ENCODE assay signal across 24 cellular contexts in the genomic region with DNA sequence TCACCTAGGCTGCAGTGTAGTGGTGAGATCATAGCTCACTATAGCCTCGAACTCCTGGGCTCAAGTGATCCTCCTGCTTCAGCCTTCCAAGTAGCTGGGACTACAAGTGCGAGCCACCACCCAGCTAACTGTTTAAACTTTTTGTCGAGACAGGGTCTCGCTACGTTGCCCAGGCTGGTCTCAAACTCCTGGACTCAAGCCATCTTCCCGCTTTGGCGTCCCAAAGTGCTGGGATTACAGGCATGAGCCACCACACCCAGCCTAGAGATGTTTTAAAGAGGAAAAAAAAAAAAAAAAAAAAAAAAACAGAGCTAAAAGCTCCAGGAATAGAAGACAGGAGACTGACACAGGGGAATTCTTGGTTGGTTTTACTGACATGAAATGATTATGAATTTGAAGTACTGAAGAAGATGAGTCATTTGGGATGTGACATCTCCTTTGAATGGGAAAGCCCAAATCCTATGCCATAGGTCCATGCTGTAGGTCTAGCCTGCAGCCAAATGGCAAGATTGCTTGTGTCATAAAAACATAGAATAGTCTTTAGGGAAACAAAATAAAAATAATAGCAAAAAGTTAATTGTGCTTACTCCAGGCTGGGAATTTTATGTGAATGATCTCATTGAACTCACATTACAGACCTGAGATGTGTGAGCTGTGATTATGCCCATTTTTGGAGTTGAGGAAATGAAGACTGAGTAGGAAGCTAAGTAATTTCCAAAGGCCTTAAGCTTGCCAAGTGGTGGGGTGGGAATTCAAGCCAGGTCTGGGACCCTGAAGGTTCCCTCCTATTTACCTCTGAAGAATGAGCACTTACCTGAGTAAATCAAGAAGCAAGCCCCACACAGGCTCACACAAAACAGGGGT. TPM values are rescaled to one million over a fixed set of nuclear protein-coding genes. Genes with fewer than 3 reads are reported as not detected.
A peak's percentile ranks its signal among the peaks of the same experiment; 100 is the strongest.
DNase-seq lines count a peak whose midpoint lies in the region; ATAC-seq and TF ChIP-seq lines count a peak whose summit lies in the region.
"Had no signal": no experiment of that assay in that cellular context is flagged by ENCODE, and none has a peak within 500 bp of the region (broad histone marks: within the 10 kb centered on the region; RNA-seq: fewer than 3 reads in every experiment).

No MANE protein-coding gene starts in this region.

- H3K27ac ChIP-seq in SJSA1 (peak overlapping the region; percentile 40; the same call in 1 of the 2 replicates), subcutaneous abdominal adipose tissue (ENCODE audit: low read depth, low read length) (peak overlapping the region; percentile 56)
- H3K27ac ChIP-seq: adrenal gland, GM23248, suprapubic skin had no signal

- H3K36me3 ChIP-seq in SJSA1 (no peaks in the 10 kb centered on the region), subcutaneous abdominal adipose tissue (ENCODE audit: control insufficient read depth in 5 of 5, insufficient read depth in 5 of 5, low read length in 5 of 5) (no peaks in the 10 kb centered on the region)
- H3K36me3 ChIP-seq: adrenal gland, suprapubic skin had no signal

- DNase-seq in HEK293T (ENCODE audit: extremely low spot score) (no peak), SJSA1 (ENCODE audit: low read depth in 1 of 2, low spot score in 2 of 2) (peak; percentile 47 to 69), SIG-M5 (lab: John Stamatoyannopoulos, UW) (no peak), NCI-H345 (lab: John Stamatoyannopoulos, UW) (no peak)
- DNase-seq: activated CD4-positive, alpha-beta T cell treated with anti-CD3 and anti-CD28 coated beads, Interleukin-2, amount 50 U/mL, for 4 hours; activated naive CD4-positive, alpha-beta T cell treated with anti-CD3 and anti-CD28 coated beads for 36 hours; adrenal gland; C1 segment of cervical spinal cord; DMS79; effector CD4-positive, alpha-beta T cell; erythroblast; GM23248; KG1; NCI-H1417 treated with DMSO at 0.1 percent for 48 hours; NCI-H446 treated with DMSO at 0.1 percent for 48 hours; posterior cingulate gyrus; SHP77; stimulated activated CD4-positive, alpha-beta T cell treated with anti-CD3 and anti-CD28 coated beads, Interleukin-4, amount 100 ng/mL, for 4 hours; stimulated activated naive B cell treated with anti-CD40 and anti-IgM and Interleukin-4, amounts not matched to agents 10 μg/mL and 1 μg/mL and 100 μg/mL, for 72 hours; SW 1271 had no signal

- POLR2A ChIA-PET in HEK293T (lab: Yijun Ruan, JAX) = no interaction called here

- H3K4me3 ChIP-seq in SJSA1 (no peak overlapping the region), subcutaneous abdominal adipose tissue (ENCODE audit: low read depth in 1 of 5, low read length in 5 of 5) (no peak overlapping the region)
- H3K4me3 ChIP-seq: adrenal gland, GM23248, suprapubic skin had no signal

- H3K9ac ChIP-seq in subcutaneous abdominal adipose tissue (ENCODE audit: low read length in 5 of 5) = no peak overlapping the region
- H3K9ac ChIP-seq: GM23248 had no signal

- no peaks in the 10 kb centered on the region for H3K9me3 ChIP-seq in SJSA1 (replicated peaks)
- H3K9me3 ChIP-seq in subcutaneous abdominal adipose tissue (ENCODE audit: control insufficient read depth in 5 of 5, low read length in 5 of 5) = no peaks in the 10 kb centered on the region
- H3K9me3 ChIP-seq: adrenal gland, suprapubic skin had no signal

- no peaks in the 10 kb centered on the region for H3K27me3 ChIP-seq in SJSA1 (replicated peaks)
- H3K27me3 ChIP-seq in subcutaneous abdominal adipose tissue (ENCODE audit: control insufficient read depth in 5 of 5, insufficient read depth in 4 of 5, low read length in 5 of 5) = no peaks in the 10 kb centered on the region
- H3K27me3 ChIP-seq: adrenal gland, suprapubic skin had no signal

- peak; percentile 45 for ATAC-seq in esophagus mucosa
- no peak for ATAC-seq in HG02840 (IDR thresholded peaks at IDR 0.05; ENCODE audit: low FRiP score, unreplicated experiment)

- H3K4me1 ChIP-seq in SJSA1 (replicated peaks) (peaks cover 26% of the 10 kb centered on the region), subcutaneous abdominal adipose tissue (ENCODE audit: control insufficient read depth in 5 of 5, insufficient read depth in 5 of 5, low read length in 5 of 5) (peaks cover 0 to 33% (median 23%) of the 10 kb centered on the region in 5 donors)
- H3K4me1 ChIP-seq: adrenal gland, suprapubic skin had no signal

- CTCF ChIA-PET in HEK293T (lab: Yijun Ruan, JAX) = interaction anchor here (2.0 kb wide), 1 partner anchor 14 kb away, joined by 8 read pairs; no protein-coding TSS in a partner anchor

TF ChIP-seq in HEK293T, 16 proteins besides CTCF, POLR2A, EP300 and RAD21:
- TF ChIP-seq LEF1 (IDR thresholded peaks at IDR 0.05; ENCODE audit: borderline replicate concordance) = no peak
- no peak for TF ChIP-seq FOXA1 (IDR thresholded peaks at IDR 0.05)
- TF ChIP-seq, protein P1, sequence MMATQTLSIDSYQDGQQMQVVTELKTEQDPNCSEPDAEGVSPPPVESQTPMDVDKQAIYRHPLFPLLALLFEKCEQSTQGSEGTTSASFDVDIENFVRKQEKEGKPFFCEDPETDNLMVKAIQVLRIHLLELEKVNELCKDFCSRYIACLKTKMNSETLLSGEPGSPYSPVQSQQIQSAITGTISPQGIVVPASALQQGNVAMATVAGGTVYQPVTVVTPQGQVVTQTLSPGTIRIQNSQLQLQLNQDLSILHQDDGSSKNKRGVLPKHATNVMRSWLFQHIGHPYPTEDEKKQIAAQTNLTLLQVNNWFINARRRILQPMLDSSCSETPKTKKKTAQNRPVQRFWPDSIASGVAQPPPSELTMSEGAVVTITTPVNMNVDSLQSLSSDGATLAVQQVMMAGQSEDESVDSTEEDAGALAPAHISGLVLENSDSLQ (IDR thresholded peaks at IDR 0.05) = no peak
- peak; percentile 52; the same call in 1 of the 2 replicates for TF ChIP-seq ZNF384 (IDR thresholded peaks at IDR 0.05)
- TF ChIP-seq BHLHE40 (IDR thresholded peaks at IDR 0.05; ENCODE audit: borderline replicate concordance) = no peak
- no peak for TF ChIP-seq ELF4 (IDR thresholded peaks at IDR 0.05)
- TF ChIP-seq SUZ12 (IDR thresholded peaks at IDR 0.05) = no peak
- no peak for TF ChIP-seq SP1 (IDR thresholded peaks at IDR 0.05)

RNA-seq across cellular contexts. Expression of a gene that starts 24.3 kb away (rescaled TPM):
- total RNA-seq in SJSA1 (2014; rRNA removed; shearing (Covaris generic)) = 6.6 and 13.9 TPM in 2 replicates
- total RNA-seq in esophagus mucosa = 34.8 TPM

Comparison
In these comparisons a context has a peak if more than half of its experiments do, and no peak if none do; other contexts are left out.
1. DNase-seq: peak in SJSA1 (2 of 2); none in HEK293T (single experiment), SIG-M5 (single experiment) and NCI-H345 (single experiment).